ENCODE assay signal across 14 cellular contexts in genomic region chr12:92546259-92546825, GRCh38.
A peak's percentile ranks its signal among the peaks of the same experiment; 100 is the strongest.
DNase-seq lines count a peak whose midpoint lies in the region; ATAC-seq and TF ChIP-seq lines count a peak whose summit lies in the region.
"Had no signal": no experiment of that assay in that cellular context is flagged by ENCODE, and none has a peak within 500 bp of the region (broad histone marks: within the 10 kb centered on the region; RNA-seq: fewer than 3 reads in every experiment).

No MANE protein-coding gene starts in this region.

- DNase-seq in transverse colon = no peak
- DNase-seq in smooth muscle cell (lab: John Stamatoyannopoulos, UW; ENCODE audit: unreplicated experiment) = no peak
- no peak for DNase-seq in NCI-H1105 (lab: John Stamatoyannopoulos, UW)
- no peak for DNase-seq in GDM1 (lab: John Stamatoyannopoulos, UW)
- DNase-seq: activated gamma-delta T cell treated with Interleukin-2 at 50 U/mL for 16 hours; dorsolateral prefrontal cortex; lower lobe of right lung; right cardiac atrium; stimulated activated CD4-positive, alpha-beta T cell treated with anti-CD3 and anti-CD28 coated beads, Interleukin-2, amount 100 ng/mL, for 48 hours had no signal

- H3K79me2 ChIP-seq in OCI-LY3 (ENCODE audit: low read length) (no peaks in the 10 kb centered on the region), smooth muscle cell (ENCODE audit: low read depth) (no peaks in the 10 kb centered on the region)

- H3K27me3 ChIP-seq in OCI-LY3 (ENCODE audit: low read depth, low read length) = no peaks in the 10 kb centered on the region
- H3K27me3 ChIP-seq in transverse colon = no peaks in the 10 kb centered on the region
- no peaks in the 10 kb centered on the region for H3K27me3 ChIP-seq in smooth muscle cell (ENCODE audit: low read depth)
- H3K27me3 ChIP-seq: dorsolateral prefrontal cortex had no signal

- peak overlapping the region; percentile 5; the same call in 1 of the 2 replicates for H3K4me2 ChIP-seq in OCI-LY3 (ENCODE audit: low read length)
- H3K4me2 ChIP-seq in smooth muscle cell = no peak overlapping the region

- TF ChIP-seq CTCF in OCI-LY3 (IDR thresholded peaks at IDR 0.05; ENCODE audit: low read depth, low read length) = no peak
- TF ChIP-seq CTCF in transverse colon (IDR thresholded peaks at IDR 0.05) = no peak
- no peak for TF ChIP-seq CTCF in smooth muscle cell (IDR thresholded peaks at IDR 0.05; ENCODE audit: borderline replicate concordance, insufficient read depth, poor library complexity, severe bottlenecking)

- ATAC-seq in GM19397 (IDR thresholded peaks at IDR 0.05; ENCODE audit: unreplicated experiment) (peak; percentile 18), HG02970 (IDR thresholded peaks at IDR 0.05; ENCODE audit: low FRiP score, unreplicated experiment) (peak; percentile 24)
- ATAC-seq: lower lobe of right lung; natural killer cell treated with Interleukin-12 subunit alpha and Interleukin-12 subunit beta and Interleukin-15 and Interleukin-18, amount 100 ng/mL, for 72 hours; right cardiac atrium had no signal

- no peak overlapping the region for H3K27ac ChIP-seq in OCI-LY3 (ENCODE audit: low read length)
- H3K27ac ChIP-seq in transverse colon = peak overlapping the region; percentile 47 to 56 (median 52)
- H3K27ac ChIP-seq in smooth muscle cell (ENCODE audit: low read depth) = no peak overlapping the region
- H3K27ac ChIP-seq: dorsolateral prefrontal cortex, lower lobe of right lung, VCaP had no signal

- intact Hi-C loops in transverse colon (cut with DNase I; ENCODE audit: low total_unique reads) = no loop called here

- 50 to 58% methylated on average over 5 of the region's 5 CpGs for WGBS in transverse colon (ENCODE audit: low coverage in 1 of 2), 2 donors
- WGBS in smooth muscle cell (ENCODE audit: low lambda C conversion rate) = 83% methylated on average over 5 of the region's 5 CpGs

- H3K9ac ChIP-seq in OCI-LY3 (ENCODE audit: low read length) = no peak overlapping the region
- H3K9ac ChIP-seq in smooth muscle cell (ENCODE audit: low read depth) = no peak overlapping the region

- no peak for TF ChIP-seq EP300 in transverse colon (IDR thresholded peaks at IDR 0.05; ENCODE audit: low read depth)

- no peaks in the 10 kb centered on the region for H3K9me3 ChIP-seq in OCI-LY3 (ENCODE audit: insufficient read depth, low read length)
- no peaks in the 10 kb centered on the region for H3K9me3 ChIP-seq in transverse colon
- no peaks in the 10 kb centered on the region for H3K9me3 ChIP-seq in smooth muscle cell (replicated peaks; ENCODE audit: low read depth)
- H3K9me3 ChIP-seq: lower lobe of right lung had no signal

- H2AFZ ChIP-seq in OCI-LY3 (ENCODE audit: low read depth, low read length) (no peak overlapping the region), smooth muscle cell (ENCODE audit: low read depth) (no peak overlapping the region)

- H3K4me1 ChIP-seq in OCI-LY3 (ENCODE audit: low read length) = peaks cover 23% of the 10 kb centered on the region
- peaks cover 10 to 51% (median 37%) of the 10 kb centered on the region in 4 donors for H3K4me1 ChIP-seq in transverse colon
- H3K4me1 ChIP-seq in smooth muscle cell (ENCODE audit: low read depth) = no peaks in the 10 kb centered on the region

- in situ Hi-C loops in transverse colon (cut with MboI; ENCODE audit: low pct_ligation_motif_present in 1 of 4, low pct_unique_long_range_greater_than_20kb in 1 of 4, low sequenced_read_pairs in 3 of 4) = no loop called here

- no peak overlapping the region for H3K4me3 ChIP-seq in OCI-LY3 (ENCODE audit: low read length)
- no peak overlapping the region for H3K4me3 ChIP-seq in transverse colon
- no peak overlapping the region for H3K4me3 ChIP-seq in smooth muscle cell
- H3K4me3 ChIP-seq: dorsolateral prefrontal cortex, lower lobe of right lung had no signal

- H3F3A ChIP-seq in smooth muscle cell (ENCODE audit: low read depth) = no peaks in the 10 kb centered on the region

- H4K20me1 ChIP-seq in OCI-LY3 (ENCODE audit: insufficient read depth, low read length) = no peaks in the 10 kb centered on the region
- no peaks in the 10 kb centered on the region for H4K20me1 ChIP-seq in smooth muscle cell (ENCODE audit: low read depth)

- TF ChIP-seq POLR2A in transverse colon (IDR thresholded peaks at IDR 0.05) = no peak

- no peaks in the 10 kb centered on the region for H3K36me3 ChIP-seq in OCI-LY3 (replicated peaks; ENCODE audit: low read depth, low read length)
- no peaks in the 10 kb centered on the region for H3K36me3 ChIP-seq in transverse colon
- no peaks in the 10 kb centered on the region for H3K36me3 ChIP-seq in smooth muscle cell (ENCODE audit: low read depth)
- H3K36me3 ChIP-seq: lower lobe of right lung had no signal

Comparison
In these comparisons a context has a peak if more than half of its experiments do, and no peak if none do; other contexts are left out.
1. H3K27ac ChIP-seq: peak in transverse colon (4 of 4); none in OCI-LY3 (single experiment) and smooth muscle cell (single experiment).